18 cellular contexts compared by ENCODE assay signal in genomic region chr1:112805155-112805853, GRCh38.
"Had no signal": no experiment of that assay in that cellular context is flagged by ENCODE, and none has a peak within 500 bp of the region (broad histone marks: within the 10 kb centered on the region; RNA-seq: fewer than 3 reads in every experiment).

No MANE protein-coding gene starts in this region.

- H3K27ac Mint-ChIP-seq: activated CD4-positive, alpha-beta memory T cell treated with anti-CD3 and anti-CD28 coated beads for 36 hours; activated naive CD4-positive, alpha-beta T cell treated with anti-CD3 and anti-CD28 coated beads, Interleukin-2, amount 50 U/mL, for 72 hours; activated T-helper 1 cell treated with anti-CD3 and anti-CD28 coated beads, Interleukin-12 subunit alpha, Interleukin-12 subunit beta, Interleukin-2, Interleukin-4 antibody, amounts not matched to agents 30 ng/mL and 10 ng/mL and 1 ng/mL, durations not matched to agents 14 hours and 24 hours and 36 hours; naive B cell had no signal

- H3K36me3 Mint-ChIP-seq: activated CD4-positive, alpha-beta memory T cell treated with anti-CD3 and anti-CD28 coated beads for 36 hours; activated naive CD4-positive, alpha-beta T cell treated with anti-CD3 and anti-CD28 coated beads, Interleukin-2, amount 50 U/mL, for 72 hours; naive B cell had no signal

- H3K4me1 Mint-ChIP-seq: naive B cell had no signal

- H3K4me3 Mint-ChIP-seq: activated CD4-positive, alpha-beta memory T cell treated with anti-CD3 and anti-CD28 coated beads for 36 hours; activated T-helper 1 cell treated with anti-CD3 and anti-CD28 coated beads, Interleukin-12 subunit alpha, Interleukin-12 subunit beta, Interleukin-2, Interleukin-4 antibody, amounts not matched to agents 30 ng/mL and 10 ng/mL and 1 ng/mL, durations not matched to agents 14 hours and 24 hours and 36 hours had no signal

- ATAC-seq: foreskin keratinocyte, left lung had no signal

- DNase-seq: activated CD4-positive, alpha-beta memory T cell treated with anti-CD3 and anti-CD28 coated beads for 36 hours; activated CD4-positive, alpha-beta T cell treated with anti-CD3 and anti-CD28 coated beads for 4 hours; activated gamma-delta T cell treated with Interleukin-2 at 50 U/mL for 16 hours; activated T-cell treated with anti-CD3 and anti-CD28 coated beads for 4 hours; adrenal gland; dermis blood vessel endothelial cell; effector memory CD4-positive, alpha-beta T cell; foreskin keratinocyte; left lung; mammary epithelial cell; mucosa of descending colon; naive B cell; spleen; stimulated activated naive CD4-positive, alpha-beta T cell; SW 1271; T-helper 2 cell had no signal

- H3K9me3 Mint-ChIP-seq: activated CD4-positive, alpha-beta memory T cell treated with anti-CD3 and anti-CD28 coated beads for 36 hours; activated naive CD4-positive, alpha-beta T cell treated with anti-CD3 and anti-CD28 coated beads, Interleukin-2, amount 50 U/mL, for 72 hours; activated T-helper 1 cell treated with anti-CD3 and anti-CD28 coated beads, Interleukin-12 subunit alpha, Interleukin-12 subunit beta, Interleukin-2, Interleukin-4 antibody, amounts not matched to agents 30 ng/mL and 10 ng/mL and 1 ng/mL, durations not matched to agents 14 hours and 24 hours and 36 hours; naive B cell had no signal
